Comparison of ENCODE assay signal across 8 cellular contexts in genomic region chr1:156295391-156295947, GRCh38. TPM values are rescaled to one million over a fixed set of nuclear protein-coding genes. Genes with fewer than 3 reads are reported as not detected.
DNase-seq lines count a peak whose midpoint lies in the region; ATAC-seq and TF ChIP-seq lines count a peak whose summit lies in the region.

GLMP (minus strand) TSS chr1:156295679; CDS start chr1:156295645, 34 bp downstream.

- H3K4me3 ChIP-seq in PC-3 (ENCODE audit: low read length) (peak within 1 kb of the TSS; percentile 73), mucosa of stomach (ENCODE audit: low read length) (peak within 1 kb of the TSS; percentile 92)

- peaks cover 27% of the 10 kb centered on the region for H3K36me3 Mint-ChIP-seq in Calu3 (ENCODE audit: insufficient read depth, unreplicated experiment)
- H3K36me3 Mint-ChIP-seq in activated T-helper 1 cell treated with anti-CD3 and anti-CD28 coated beads, Interleukin-12 subunit alpha, Interleukin-12 subunit beta, Interleukin-2, Interleukin-4 antibody, amounts not matched to agents 30 ng/mL and 10 ng/mL and 1 ng/mL, durations not matched to agents 14 hours and 24 hours and 36 hours (ENCODE audit: low read depth), result peaks cover 3% of the 10 kb centered on the region
- H3K36me3 Mint-ChIP-seq in stimulated activated memory B cell treated with anti-CD40 and anti-IgM and Interleukin-4, amounts not matched to agents 10 μg/mL and 1 μg/mL and 100 μg/mL, for 72 hours, result peaks cover 20% of the 10 kb centered on the region

- H3K27me3 ChIP-seq in PC-3 (ENCODE audit: low read length) (no peaks in the 10 kb centered on the region), mucosa of stomach (ENCODE audit: control insufficient read depth, insufficient read depth, low read length) (no peaks in the 10 kb centered on the region)

- no peaks in the 10 kb centered on the region for H4K20me1 ChIP-seq in PC-3 (ENCODE audit: low read length)

- peak within 1 kb of the TSS; percentile 80 for H3K27ac Mint-ChIP-seq in Calu3 (ENCODE audit: unreplicated experiment)
- H3K27ac Mint-ChIP-seq in activated T-helper 1 cell treated with anti-CD3 and anti-CD28 coated beads, Interleukin-12 subunit alpha, Interleukin-12 subunit beta, Interleukin-2, Interleukin-4 antibody, amounts not matched to agents 30 ng/mL and 10 ng/mL and 1 ng/mL, durations not matched to agents 14 hours and 24 hours and 36 hours, result peak within 1 kb of the TSS; percentile 86
- peak within 1 kb of the TSS; percentile 89 for H3K27ac Mint-ChIP-seq in stimulated activated memory B cell treated with anti-CD40 and anti-IgM and Interleukin-4, amounts not matched to agents 10 μg/mL and 1 μg/mL and 100 μg/mL, for 72 hours

- peak within 1 kb of the TSS; percentile 90 for H3K4me2 ChIP-seq in PC-3 (ENCODE audit: low read length)

- H3K36me3 ChIP-seq in PC-3 (ENCODE audit: low read depth, low read length) (no peaks in the 10 kb centered on the region), mucosa of stomach (ENCODE audit: control insufficient read depth, insufficient read depth, low read length) (no peaks in the 10 kb centered on the region)

- H3K9me2 ChIP-seq in PC-3 (replicated peaks; ENCODE audit: low read length), result no peaks in the 10 kb centered on the region

- H3K9me3 ChIP-seq in PC-3 (ENCODE audit: low read length) (no peaks in the 10 kb centered on the region), mucosa of stomach (ENCODE audit: control insufficient read depth, low read length) (no peaks in the 10 kb centered on the region)

- DNase-seq in Calu3, result peak; percentile 60
- DNase-seq in PC-3, result peak; percentile 69
- peak; percentile 48 for DNase-seq in activated T-helper 1 cell treated with anti-CD3 and anti-CD28 coated beads, Interleukin-12 subunit alpha, Interleukin-12 subunit beta, Interleukin-2, Interleukin-4 antibody, amounts not matched to agents 30 ng/mL and 10 ng/mL and 1 ng/mL, durations not matched to agents 14 hours and 24 hours and 36 hours (ENCODE audit: low spot score)
- peak; percentile 58 for DNase-seq in fibroblast of gingiva (ENCODE audit: low read depth)

- H3K4me1 ChIP-seq in PC-3 (ENCODE audit: insufficient read depth, low read length), result peaks cover 15% of the 10 kb centered on the region; the same call in 1 of the 2 replicates
- peaks cover 21% of the 10 kb centered on the region for H3K4me1 ChIP-seq in mucosa of stomach (ENCODE audit: control insufficient read depth, insufficient read depth, low read length)

- H3K9me3 Mint-ChIP-seq in Calu3 (ENCODE audit: low read depth, unreplicated experiment), result no peaks in the 10 kb centered on the region
- H3K9me3 Mint-ChIP-seq in activated T-helper 1 cell treated with anti-CD3 and anti-CD28 coated beads, Interleukin-12 subunit alpha, Interleukin-12 subunit beta, Interleukin-2, Interleukin-4 antibody, amounts not matched to agents 30 ng/mL and 10 ng/mL and 1 ng/mL, durations not matched to agents 14 hours and 24 hours and 36 hours, result no peaks in the 10 kb centered on the region
- no peaks in the 10 kb centered on the region for H3K9me3 Mint-ChIP-seq in stimulated activated memory B cell treated with anti-CD40 and anti-IgM and Interleukin-4, amounts not matched to agents 10 μg/mL and 1 μg/mL and 100 μg/mL, for 72 hours

- H3F3A ChIP-seq in PC-3 (ENCODE audit: low read length, unreplicated experiment), result no peaks in the 10 kb centered on the region

- TF ChIP-seq CTCF in Calu3 (IDR thresholded peaks at IDR 0.05; ENCODE audit: unreplicated experiment) (no peak), PC-3 (conservative IDR thresholded peaks at IDR 0.05; ENCODE audit: low read depth, low read length) (no peak)

- H3K4me1 Mint-ChIP-seq in Calu3 (ENCODE audit: low read depth, unreplicated experiment), result peaks cover 35% of the 10 kb centered on the region
- H3K4me1 Mint-ChIP-seq in activated T-helper 1 cell treated with anti-CD3 and anti-CD28 coated beads, Interleukin-12 subunit alpha, Interleukin-12 subunit beta, Interleukin-2, Interleukin-4 antibody, amounts not matched to agents 30 ng/mL and 10 ng/mL and 1 ng/mL, durations not matched to agents 14 hours and 24 hours and 36 hours (ENCODE audit: low read depth), result peaks cover 15% of the 10 kb centered on the region
- peaks cover 36% of the 10 kb centered on the region for H3K4me1 Mint-ChIP-seq in stimulated activated memory B cell treated with anti-CD40 and anti-IgM and Interleukin-4, amounts not matched to agents 10 μg/mL and 1 μg/mL and 100 μg/mL, for 72 hours

- POLR2A ChIA-PET in PC-3 (lab: Charles Lee; ENCODE audit: unreplicated experiment), result interaction anchor here (0.7 kb wide), 2 partner anchors 13 to 21 kb away, joined by 3 to 4 read pairs; partner anchors contain the start of gene SMG5

- ATAC-seq in HG02885 (IDR thresholded peaks at IDR 0.05; ENCODE audit: poor library complexity, unreplicated experiment) (peak; percentile 59), PC-3 (peak; percentile 23), HG03139 (IDR thresholded peaks at IDR 0.05; ENCODE audit: unreplicated experiment) (no peak)
- peak; percentile 79 for ATAC-seq in stimulated activated memory B cell treated with anti-CD40 and anti-IgM and Interleukin-4, amounts not matched to agents 10 μg/mL and 1 μg/mL and 100 μg/mL, for 72 hours

- BruUV-seq in Calu3 (replicated peaks; lab: Mats Ljungman, UMichigan), result no TSS peak
- BruUV-seq in PC-3 (replicated peaks; lab: Mats Ljungman, UMichigan), result no TSS peak

- H3K9ac ChIP-seq in PC-3 (ENCODE audit: low read length) (peak within 1 kb of the TSS; percentile 60), mucosa of stomach (ENCODE audit: low read length) (peak within 1 kb of the TSS; percentile 95)

- no peaks in the 10 kb centered on the region for H3K79me2 ChIP-seq in PC-3 (ENCODE audit: low read length)

- CTCF ChIA-PET in Calu3 (lab: Charles Lee), result interaction anchor here (0.6 to 1.9 kb wide), 2 partner anchors 13 to 208 kb away, joined by 5 to 6 read pairs; partner anchors contain the start of gene SMG5
- CTCF ChIA-PET in PC-3 (lab: Charles Lee), result no interaction called here

- H3K27ac ChIP-seq in PC-3 (ENCODE audit: low read length), result no peak within 1 kb of the TSS

- H3K27me3 Mint-ChIP-seq in Calu3 (ENCODE audit: unreplicated experiment), result no peaks in the 10 kb centered on the region
- H3K27me3 Mint-ChIP-seq in activated T-helper 1 cell treated with anti-CD3 and anti-CD28 coated beads, Interleukin-12 subunit alpha, Interleukin-12 subunit beta, Interleukin-2, Interleukin-4 antibody, amounts not matched to agents 30 ng/mL and 10 ng/mL and 1 ng/mL, durations not matched to agents 14 hours and 24 hours and 36 hours (ENCODE audit: insufficient read depth), result no peaks in the 10 kb centered on the region
- no peaks in the 10 kb centered on the region for H3K27me3 Mint-ChIP-seq in stimulated activated memory B cell treated with anti-CD40 and anti-IgM and Interleukin-4, amounts not matched to agents 10 μg/mL and 1 μg/mL and 100 μg/mL, for 72 hours

- intact Hi-C loops in Calu3 (cut with micrococcal nuclease; ENCODE audit: unreplicated experiment) (no loop called here), PC-3 (cut with micrococcal nuclease) (no loop called here)
- intact Hi-C loops in activated T-helper 1 cell treated with anti-CD3 and anti-CD28 coated beads, Interleukin-12 subunit alpha, Interleukin-12 subunit beta, Interleukin-2, Interleukin-4 antibody, amounts not matched to agents 30 ng/mL and 10 ng/mL and 1 ng/mL, durations not matched to agents 14 hours and 24 hours and 36 hours (cut with micrococcal nuclease), result loop anchor here (1.0 kb wide), 2 partner anchors 13 to 43 kb away; partner anchors contain the start of genes CCT3, SMG5 and TSACC

- peak within 1 kb of the TSS; percentile 74 for H3K4me3 Mint-ChIP-seq in Calu3 (ENCODE audit: low read depth, unreplicated experiment)
- peak within 1 kb of the TSS; percentile 90 for H3K4me3 Mint-ChIP-seq in activated T-helper 1 cell treated with anti-CD3 and anti-CD28 coated beads, Interleukin-12 subunit alpha, Interleukin-12 subunit beta, Interleukin-2, Interleukin-4 antibody, amounts not matched to agents 30 ng/mL and 10 ng/mL and 1 ng/mL, durations not matched to agents 14 hours and 24 hours and 36 hours
- H3K4me3 Mint-ChIP-seq in stimulated activated memory B cell treated with anti-CD40 and anti-IgM and Interleukin-4, amounts not matched to agents 10 μg/mL and 1 μg/mL and 100 μg/mL, for 72 hours, result peak within 1 kb of the TSS; percentile 87

- peak within 1 kb of the TSS; percentile 94 for H2AFZ ChIP-seq in PC-3 (ENCODE audit: low read length)

RNA-seq across cellular contexts. Expression of gene GLMP, which starts in this region (rescaled TPM):
- total RNA-seq in Calu3 (2022) (31.0 and 39.7 TPM in 2 replicates), PC-3 (2014; rRNA removed) (49.8 and 52.2 TPM in 2 replicates)
- 17.2 and 20.3 TPM in 2 replicates for total RNA-seq in activated T-helper 1 cell treated with anti-CD3 and anti-CD28 coated beads, Interleukin-12 subunit alpha, Interleukin-12 subunit beta, Interleukin-2, Interleukin-4 antibody, amounts not matched to agents 30 ng/mL and 10 ng/mL and 1 ng/mL, durations not matched to agents 14 hours and 24 hours and 36 hours
